Comparison of ENCODE assay signal across 20 cellular contexts in the genomic region with DNA sequence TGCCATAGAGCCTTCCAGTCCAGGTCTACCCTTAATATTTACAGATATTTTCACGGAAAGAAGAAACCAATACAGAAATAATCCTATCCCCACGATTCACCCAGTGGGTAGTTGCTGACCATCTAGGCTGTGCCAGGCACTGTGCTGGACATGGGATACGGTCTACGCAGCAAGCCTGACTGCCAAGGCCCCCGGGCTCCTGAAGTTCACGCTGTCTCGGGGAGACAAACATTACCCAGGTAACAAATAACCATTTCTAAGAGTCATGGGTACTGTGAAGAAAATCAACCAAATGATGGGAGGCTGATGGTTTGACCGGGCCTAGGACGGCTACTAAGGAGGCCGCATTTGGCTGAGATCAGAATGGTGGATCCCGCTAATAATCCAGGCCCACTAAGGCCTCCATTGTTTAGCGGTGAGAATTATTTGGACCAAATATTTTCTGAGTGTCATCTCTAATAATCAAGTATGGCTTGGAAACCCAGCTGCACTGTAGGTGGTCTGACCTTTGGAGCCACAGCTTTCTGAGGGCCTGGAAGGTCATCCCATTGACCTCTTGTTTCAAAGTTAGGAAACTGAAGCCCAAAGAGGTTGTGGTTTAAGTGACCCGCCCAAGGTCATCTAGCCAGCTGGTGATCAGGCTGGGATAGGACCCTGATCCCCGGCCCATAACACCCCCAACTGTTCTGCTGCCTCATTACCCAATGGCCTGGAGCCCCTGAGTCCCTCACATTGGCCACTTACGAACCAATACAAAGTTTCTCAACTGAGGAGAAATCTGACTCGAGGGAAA.
"Had no signal": no experiment of that assay in that cellular context is flagged by ENCODE, and none has a peak within 500 bp of the region (broad histone marks: within the 10 kb centered on the region; RNA-seq: fewer than 3 reads in every experiment).

No MANE protein-coding gene starts in this region.

- H3K36me3 ChIP-seq: breast epithelium, right lobe of liver, SJSA1, upper lobe of right lung had no signal

- H3K4me3 Mint-ChIP-seq: activated CD4-positive, alpha-beta T cell treated with anti-CD3 and anti-CD28 coated beads for 36 hours; activated CD8-positive, alpha-beta T cell treated with anti-CD3 and anti-CD28 coated beads, Interleukin-2, amount 10 ng/mL, durations not matched to agents 7 days and 5 days; activated T-cell treated with anti-CD3 and anti-CD28 coated beads, Interleukin-2, amount 50 U/mL, for 24 hours; dendritic cell treated with granulocyte-macrophage colony-stimulating factor and Interleukin-4, amounts not matched to agents 40 ng/mL and 50 ng/mL, for 4 days; naive B cell; stimulated activated effector memory CD8-positive, alpha-beta T cell treated with anti-CD3 and anti-CD28 coated beads, Interleukin-12 subunit alpha, Interleukin-12 subunit beta, amount 100 ng/mL, for 72 hours; stimulated activated naive CD8-positive, alpha-beta T cell treated with anti-CD3 and anti-CD28 coated beads, Interleukin-15, Interleukin-2, amounts not matched to agents 100 ng/mL and 50 ng/mL, for 24 hours; WTC11 had no signal

- H3K27ac Mint-ChIP-seq: activated CD4-positive, alpha-beta T cell treated with anti-CD3 and anti-CD28 coated beads for 36 hours; activated CD8-positive, alpha-beta T cell treated with anti-CD3 and anti-CD28 coated beads, Interleukin-2, amount 10 ng/mL, durations not matched to agents 7 days and 5 days; activated naive CD4-positive, alpha-beta T cell treated with anti-CD3 and anti-CD28 coated beads, Interleukin-2, amount 50 U/mL, for 72 hours; activated T-cell treated with anti-CD3 and anti-CD28 coated beads, Interleukin-2, amount 50 U/mL, for 24 hours; dendritic cell treated with granulocyte-macrophage colony-stimulating factor and Interleukin-4, amounts not matched to agents 40 ng/mL and 50 ng/mL, for 4 days; stimulated activated effector memory CD8-positive, alpha-beta T cell treated with anti-CD3 and anti-CD28 coated beads, Interleukin-12 subunit alpha, Interleukin-12 subunit beta, amount 100 ng/mL, for 72 hours; stimulated activated naive CD8-positive, alpha-beta T cell treated with anti-CD3 and anti-CD28 coated beads, Interleukin-15, Interleukin-2, amounts not matched to agents 100 ng/mL and 50 ng/mL, for 24 hours; WTC11 had no signal

- H3K27me3 ChIP-seq: breast epithelium, right lobe of liver, SJSA1 had no signal

- H3K9me3 ChIP-seq: breast epithelium, right lobe of liver, SJSA1, upper lobe of right lung had no signal

- H3K9me3 Mint-ChIP-seq: activated naive CD4-positive, alpha-beta T cell treated with anti-CD3 and anti-CD28 coated beads, Interleukin-2, amount 50 U/mL, for 72 hours; activated T-cell treated with anti-CD3 and anti-CD28 coated beads, Interleukin-2, amount 50 U/mL, for 24 hours; dendritic cell treated with granulocyte-macrophage colony-stimulating factor and Interleukin-4, amounts not matched to agents 40 ng/mL and 50 ng/mL, for 4 days; stimulated activated effector memory CD8-positive, alpha-beta T cell treated with anti-CD3 and anti-CD28 coated beads, Interleukin-12 subunit alpha, Interleukin-12 subunit beta, amount 100 ng/mL, for 72 hours; stimulated activated naive CD8-positive, alpha-beta T cell treated with anti-CD3 and anti-CD28 coated beads, Interleukin-15, Interleukin-2, amounts not matched to agents 100 ng/mL and 50 ng/mL, for 24 hours had no signal

- H3K36me3 Mint-ChIP-seq: activated naive CD4-positive, alpha-beta T cell treated with anti-CD3 and anti-CD28 coated beads, Interleukin-2, amount 50 U/mL, for 72 hours; naive B cell; stimulated activated effector memory CD8-positive, alpha-beta T cell treated with anti-CD3 and anti-CD28 coated beads, Interleukin-12 subunit alpha, Interleukin-12 subunit beta, amount 100 ng/mL, for 72 hours; WTC11 had no signal

- DNase-seq: activated CD8-positive, alpha-beta T cell treated with anti-CD3 and anti-CD28 coated beads, Interleukin-2, amount 10 ng/mL, durations not matched to agents 7 days and 5 days; activated T-cell treated with anti-CD3 and anti-CD28 coated beads, Interleukin-2, amount 50 U/mL, for 24 hours; central memory CD4-positive, alpha-beta T cell; effector CD4-positive, alpha-beta T cell; glutamatergic neuron; left ventricle myocardium superior; naive B cell; stimulated activated CD4-positive, alpha-beta T cell treated with anti-CD3 and anti-CD28 coated beads, Interleukin-4, amount 100 ng/mL, for 24 hours; T-helper 2 cell; upper lobe of right lung had no signal

- H3K4me3 ChIP-seq: breast epithelium, right lobe of liver, SJSA1, skin epidermis, upper lobe of right lung had no signal

- H3K4me1 Mint-ChIP-seq: activated CD4-positive, alpha-beta T cell treated with anti-CD3 and anti-CD28 coated beads for 36 hours; stimulated activated effector memory CD8-positive, alpha-beta T cell treated with anti-CD3 and anti-CD28 coated beads, Interleukin-12 subunit alpha, Interleukin-12 subunit beta, amount 100 ng/mL, for 72 hours had no signal

- ATAC-seq: activated CD4-positive, alpha-beta T cell treated with anti-CD3 and anti-CD28 coated beads for 36 hours; activated CD8-positive, alpha-beta T cell treated with anti-CD3 and anti-CD28 coated beads, Interleukin-2, amount 10 ng/mL, durations not matched to agents 7 days and 5 days; activated naive CD4-positive, alpha-beta T cell treated with anti-CD3 and anti-CD28 coated beads, Interleukin-2, amount 50 U/mL, for 72 hours; left ventricle myocardium superior; right lobe of liver; stimulated activated effector memory CD8-positive, alpha-beta T cell treated with anti-CD3 and anti-CD28 coated beads, Interleukin-12 subunit alpha, Interleukin-12 subunit beta, amount 100 ng/mL, for 72 hours; upper lobe of right lung; WTC11 had no signal

- H3K4me1 ChIP-seq: breast epithelium, right lobe of liver, SJSA1 had no signal

- H3K27ac ChIP-seq: breast epithelium, right lobe of liver, SJSA1, upper lobe of right lung had no signal
